In the genomic region with DNA sequence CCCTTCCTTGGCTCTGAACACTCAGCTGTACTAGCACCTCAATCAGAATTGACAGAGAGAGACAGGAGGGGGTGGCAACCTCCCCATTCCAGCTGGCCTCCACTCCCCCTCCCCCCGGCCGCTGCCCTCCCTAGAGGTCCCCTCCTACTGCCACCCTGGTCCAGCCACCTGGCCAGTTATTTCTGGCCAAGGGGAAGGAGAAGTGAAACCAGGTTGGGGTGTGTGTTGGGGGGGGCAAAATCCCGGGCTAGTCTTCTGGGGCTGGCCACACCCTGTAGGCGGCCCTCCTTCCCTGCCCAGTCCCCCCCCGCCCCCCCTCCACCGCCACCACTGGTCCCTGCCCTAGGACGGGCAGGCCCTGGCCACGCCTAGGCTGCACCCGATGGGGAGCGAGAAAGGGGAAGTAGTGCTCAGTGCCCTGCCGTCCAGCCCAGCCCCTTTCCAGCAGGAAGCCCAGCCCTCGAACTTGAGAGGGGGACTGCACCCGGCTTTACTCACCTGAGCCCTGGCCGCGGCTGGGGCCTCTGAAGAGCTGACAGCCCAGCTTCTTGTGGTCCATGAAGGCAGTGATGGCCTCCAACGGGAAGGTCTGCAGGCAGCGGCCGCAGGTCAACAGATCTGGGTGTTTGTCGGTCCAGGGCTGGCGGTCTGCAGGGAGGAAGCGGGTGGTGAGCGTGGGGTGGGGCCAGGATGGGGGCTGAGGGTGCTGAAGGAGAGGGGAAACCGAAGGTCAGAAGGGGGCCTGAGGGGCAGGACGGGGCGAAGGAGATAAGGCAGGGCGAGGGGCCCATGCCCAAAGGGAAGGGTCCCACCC, we compare ENCODE assay signal across 8 cellular contexts. TPM values are rescaled to one million over a fixed set of nuclear protein-coding genes. Genes with fewer than 3 reads are reported as not detected.
A peak's percentile ranks its signal among the peaks of the same experiment; 100 is the strongest.
DNase-seq lines count a peak whose midpoint lies in the region; ATAC-seq, FAIRE-seq and TF ChIP-seq lines count a peak whose summit lies in the region.

No MANE protein-coding gene starts in this region.

- peaks cover 39% of the 10 kb centered on the region for H3K4me1 ChIP-seq in CD8-positive, alpha-beta T cell (ENCODE audit: insufficient read depth, low read length)
- peaks cover 17% of the 10 kb centered on the region for H3K4me1 ChIP-seq in cardiac muscle cell (ENCODE audit: low read depth)

- no peaks in the 10 kb centered on the region for H3K27me3 Mint-ChIP-seq in CD8-positive, alpha-beta T cell (ENCODE audit: low read depth)
- H3K27me3 Mint-ChIP-seq in activated naive CD4-positive, alpha-beta T cell treated with anti-CD3 and anti-CD28 coated beads, Interleukin-2, amount 10 ng/mL, durations not matched to agents 7 days and 5 days, result no peaks in the 10 kb centered on the region
- no peaks in the 10 kb centered on the region for H3K27me3 Mint-ChIP-seq in osteocyte (ENCODE audit: unreplicated experiment)

- CTCF ChIA-PET in CD8-positive, alpha-beta T cell (lab: Charles Lee), result interaction anchor here (0.8 to 1.2 kb wide), 3 partner anchors 15 to 264 kb away, joined by 4 to 6 read pairs (median 5); no protein-coding TSS in a partner anchor
- CTCF ChIA-PET in activated naive CD4-positive, alpha-beta T cell treated with anti-CD3 and anti-CD28 coated beads, Interleukin-2, amount 10 ng/mL, durations not matched to agents 7 days and 5 days (lab: Charles Lee), result interaction anchor here (0.9 to 1.2 kb wide), 2 partner anchors 10 to 87 kb away, joined by 3 read pairs; no protein-coding TSS in a partner anchor

- ATAC-seq in CD8-positive, alpha-beta T cell, result peak; percentile 12
- ATAC-seq in GM19025 (IDR thresholded peaks at IDR 0.05; ENCODE audit: low read depth, unreplicated experiment) (peak; percentile 51), HG03097 (IDR thresholded peaks at IDR 0.05; ENCODE audit: low FRiP score, unreplicated experiment) (peak; percentile 39)

- peak overlapping the region; percentile 14 for H3K27ac ChIP-seq in CD8-positive, alpha-beta T cell (ENCODE audit: low read depth, low read length)
- no peak overlapping the region for H3K27ac ChIP-seq in cardiac muscle cell

- POLR2A ChIA-PET in CD8-positive, alpha-beta T cell (lab: Charles Lee), result interaction anchor here (2.5 kb wide), 1 partner anchor 17 kb away, joined by 8 read pairs; a partner anchor contains a TSS

- peak in 4 of 7 experiments; percentile 30 to 62 (median 41) for DNase-seq in CD8-positive, alpha-beta T cell
- peak; percentile 65 for DNase-seq in NCI-H774 (lab: John Stamatoyannopoulos, UW)
- peak; percentile 68 for DNase-seq in activated naive CD4-positive, alpha-beta T cell treated with anti-CD3 and anti-CD28 coated beads, Interleukin-2, amount 10 ng/mL, durations not matched to agents 7 days and 5 days
- DNase-seq in cardiac muscle cell (ENCODE audit: low read depth in 1 of 2, low spot score in 1 of 2), result peak; percentile 19 to 51
- no peak for DNase-seq in osteocyte (ENCODE audit: extremely low spot score, unreplicated experiment)
- no peak for DNase-seq in D721Med (ENCODE audit: insufficient read length, low spot score)

- H3K4me3 ChIP-seq in CD8-positive, alpha-beta T cell (ENCODE audit: low read depth, low read length), result peak overlapping the region; percentile 42
- peak overlapping the region; percentile 2 for H3K4me3 ChIP-seq in cardiac muscle cell

- H3K9me3 Mint-ChIP-seq in CD8-positive, alpha-beta T cell, result no peaks in the 10 kb centered on the region
- H3K9me3 Mint-ChIP-seq in activated naive CD4-positive, alpha-beta T cell treated with anti-CD3 and anti-CD28 coated beads, Interleukin-2, amount 10 ng/mL, durations not matched to agents 7 days and 5 days, result no peaks in the 10 kb centered on the region
- H3K9me3 Mint-ChIP-seq in osteocyte (ENCODE audit: unreplicated experiment), result no peaks in the 10 kb centered on the region

- no peak for FAIRE-seq in D721Med (lab: Jason Lieb, UNC)

- peaks cover 15% of the 10 kb centered on the region for H3K36me3 Mint-ChIP-seq in CD8-positive, alpha-beta T cell
- H3K36me3 Mint-ChIP-seq in activated naive CD4-positive, alpha-beta T cell treated with anti-CD3 and anti-CD28 coated beads, Interleukin-2, amount 10 ng/mL, durations not matched to agents 7 days and 5 days, result peaks cover 8% of the 10 kb centered on the region
- no peaks in the 10 kb centered on the region for H3K36me3 Mint-ChIP-seq in osteocyte (ENCODE audit: unreplicated experiment)

- H3K27me3 ChIP-seq in CD8-positive, alpha-beta T cell (ENCODE audit: insufficient read depth, low read length), result no peaks in the 10 kb centered on the region
- H3K27me3 ChIP-seq in cardiac muscle cell, result no peaks in the 10 kb centered on the region

- peak overlapping the region; percentile 69 for H3K27ac Mint-ChIP-seq in CD8-positive, alpha-beta T cell
- H3K27ac Mint-ChIP-seq in activated naive CD4-positive, alpha-beta T cell treated with anti-CD3 and anti-CD28 coated beads, Interleukin-2, amount 10 ng/mL, durations not matched to agents 7 days and 5 days, result peak overlapping the region; percentile 76
- no peak overlapping the region for H3K27ac Mint-ChIP-seq in osteocyte (ENCODE audit: unreplicated experiment)

- no peaks in the 10 kb centered on the region for H3K9me3 ChIP-seq in CD8-positive, alpha-beta T cell (ENCODE audit: low read length)
- H3K9me3 ChIP-seq in cardiac muscle cell (ENCODE audit: low read depth), result no peaks in the 10 kb centered on the region

- peaks cover 1% of the 10 kb centered on the region for H3K36me3 ChIP-seq in CD8-positive, alpha-beta T cell (ENCODE audit: insufficient read depth, low read length)
- H3K36me3 ChIP-seq in cardiac muscle cell, result peaks cover 8% of the 10 kb centered on the region

- peak overlapping the region; percentile 76 for H3K4me3 Mint-ChIP-seq in CD8-positive, alpha-beta T cell
- peak overlapping the region; percentile 76 for H3K4me3 Mint-ChIP-seq in activated naive CD4-positive, alpha-beta T cell treated with anti-CD3 and anti-CD28 coated beads, Interleukin-2, amount 10 ng/mL, durations not matched to agents 7 days and 5 days
- peak overlapping the region; percentile 66 for H3K4me3 Mint-ChIP-seq in osteocyte (ENCODE audit: unreplicated experiment)

- H3K4me1 Mint-ChIP-seq in CD8-positive, alpha-beta T cell (ENCODE audit: low read depth), result peaks cover 35% of the 10 kb centered on the region
- peaks cover 43% of the 10 kb centered on the region for H3K4me1 Mint-ChIP-seq in activated naive CD4-positive, alpha-beta T cell treated with anti-CD3 and anti-CD28 coated beads, Interleukin-2, amount 10 ng/mL, durations not matched to agents 7 days and 5 days
- H3K4me1 Mint-ChIP-seq in osteocyte (ENCODE audit: unreplicated experiment), result peaks cover 23% of the 10 kb centered on the region

- no peak for TF ChIP-seq CTCF in CD8-positive, alpha-beta T cell (IDR thresholded peaks at IDR 0.05)
- no peak for TF ChIP-seq CTCF in cardiac muscle cell (IDR thresholded peaks at IDR 0.05; ENCODE audit: low read depth, low read length)
- no peak for TF ChIP-seq CTCF in osteocyte (IDR thresholded peaks at IDR 0.05)
- no peak for TF ChIP-seq CTCF in D721Med (IDR thresholded peaks at IDR 0.05; ENCODE audit: insufficient read depth, missing control alignments)

- intact Hi-C loops in CD8-positive, alpha-beta T cell (cut with DNase I, micrococcal nuclease), result loop anchor here (1.0 to 5.0 kb wide), 5 partner anchors 18 to 617 kb away; a partner anchor contains a TSS

RNA-seq across cellular contexts. Expression of a gene that starts 0.9 kb away (rescaled TPM):
- 1 to 10 TPM; 2.6 to 3.4 TPM for total RNA-seq in CD8-positive, alpha-beta T cell
- total RNA-seq in cardiac muscle cell (0.85 and 3.4 TPM in 2 replicates), osteocyte (0.68 and 0.70 TPM in 2 replicates)
- 1.6 and 3.5 TPM in 2 replicates for polyA plus RNA-seq in cardiac muscle cell

RNA-seq across cellular contexts. Expression of a gene that starts 3.6 kb away (rescaled TPM):
- 1 to 10 TPM; 7.2 to 7.7 TPM for total RNA-seq in CD8-positive, alpha-beta T cell
- total RNA-seq in cardiac muscle cell (30.3 and 64.2 TPM in 2 replicates), osteocyte (19.3 and 25.8 TPM in 2 replicates)
- polyA plus RNA-seq in cardiac muscle cell, result 77.9 and 81.3 TPM in 2 replicates

RNA-seq across cellular contexts. Expression of a gene that starts 17.6 kb away (rescaled TPM):
- 10 to 100 TPM; 19.3 to 19.9 TPM for total RNA-seq in CD8-positive, alpha-beta T cell
- 51.8 and 64.9 TPM in 2 replicates for total RNA-seq in cardiac muscle cell
- 11.8 and 12.4 TPM in 2 replicates for polyA plus RNA-seq in cardiac muscle cell
- total RNA-seq in osteocyte, result 34.8 and 35.4 TPM in 2 replicates

RNA-seq across cellular contexts. Expression of a gene that starts 36.6 kb away (rescaled TPM):
- total RNA-seq in CD8-positive, alpha-beta T cell, result 100 to 1,000 TPM; 144 to 153 TPM
- total RNA-seq in cardiac muscle cell (45.5 and 149 TPM in 2 replicates), osteocyte (77.8 and 81.5 TPM in 2 replicates)
- 35.5 and 41.7 TPM in 2 replicates for polyA plus RNA-seq in cardiac muscle cell

Comparison
In these comparisons a context has a peak if more than half of its experiments do, and no peak if none do; other contexts are left out.
1. DNase-seq: peak in CD8-positive, alpha-beta T cell (4 of 7), NCI-H774 (single experiment), activated naive CD4-positive, alpha-beta T cell treated with anti-CD3 and anti-CD28 coated beads, Interleukin-2, amount 10 ng/mL, durations not matched to agents 7 days and 5 days (single experiment) and cardiac muscle cell (2 of 2); none in osteocyte (single experiment) and D721Med (single experiment).
2. Peak in every context shown above with its lines, with median percentiles within 50 percentile points of each other: ATAC-seq and H3K4me3 Mint-ChIP-seq.